Comparison of ENCODE assay signal across 18 cellular contexts in genomic region chr1:109882288-109883245, GRCh38. TPM values are rescaled to one million over a fixed set of nuclear protein-coding genes. Genes with fewer than 3 reads are reported as not detected.
DNase-seq lines count a peak whose midpoint lies in the region; ATAC-seq, FAIRE-seq and TF ChIP-seq lines count a peak whose summit lies in the region.
"Had no signal": no experiment of that assay in that cellular context is flagged by ENCODE, and none has a peak within 500 bp of the region (broad histone marks: within the 10 kb centered on the region; RNA-seq: fewer than 3 reads in every experiment).

No MANE protein-coding gene starts in this region.

- no peak overlapping the region; the same call in none of the 2 replicates for H4K8ac ChIP-seq in H1 (ENCODE audit: extremely low read depth, insufficient read depth, low read length)

- H2BK5ac ChIP-seq in H1 (ENCODE audit: low read depth, low read length), result 0 out of 2 replicates have a peak overlapping the region, but pooled peaks have one; percentile 0

- no peaks in the 10 kb centered on the region for H3K36me3 ChIP-seq in Peyer's patch
- no peaks in the 10 kb centered on the region for H3K36me3 ChIP-seq in H1 (ENCODE audit: control insufficient read depth in 2 of 4, insufficient read depth in 4 of 4, low read length in 3 of 4)
- no peaks in the 10 kb centered on the region for H3K36me3 ChIP-seq in neural progenitor cell
- H3K36me3 ChIP-seq in hepatocyte (replicated peaks; ENCODE audit: insufficient read depth, low read depth), result no peaks in the 10 kb centered on the region
- H3K36me3 ChIP-seq: right lobe of liver, SJCRH30 had no signal

- H4K5ac ChIP-seq in H1 (ENCODE audit: insufficient read length, low read depth, low read length), result no peak overlapping the region

- no peak for TF ChIP-seq EP300 in H1 (IDR thresholded peaks at IDR 0.05; ENCODE audit: borderline replicate concordance in 1 of 2, low read depth in 2 of 2, low read length in 2 of 2)

- ATAC-seq in activated CD4-positive, CD25-positive, alpha-beta regulatory T cell treated with anti-CD3 and anti-CD28 coated beads, Interleukin-2, amount 50 U/mL, for 24 hours, result no peak
- ATAC-seq: effector memory CD8-positive, alpha-beta T cell; foreskin keratinocyte had no signal

- no peak overlapping the region for H3K4ac ChIP-seq in H1 (replicated peaks; ENCODE audit: insufficient read length, low read depth, low read length)

- TF ChIP-seq POLR2A in Peyer's patch (IDR thresholded peaks at IDR 0.05) (no peak), H1 (IDR thresholded peaks at IDR 0.05; ENCODE audit: control extremely low read depth in 1 of 2, low read depth in 2 of 2, low read length in 2 of 2) (no peak)

- H4K91ac ChIP-seq in H1 (replicated peaks; ENCODE audit: insufficient read length, low read length), result no peak overlapping the region

- TF ChIP-seq CTCF in Peyer's patch (IDR thresholded peaks at IDR 0.05), result no peak
- TF ChIP-seq CTCF in H1 (IDR thresholded peaks at IDR 0.05; ENCODE audit: control extremely low read depth in 1 of 3, insufficient read depth in 1 of 3, low read depth in 1 of 3, low read length in 3 of 3), result no peak
- no peak for TF ChIP-seq CTCF in neural progenitor cell (IDR thresholded peaks at IDR 0.05)
- TF ChIP-seq CTCF in hepatocyte (IDR thresholded peaks at IDR 0.05; ENCODE audit: poor library complexity), result no peak

- no peak overlapping the region for H3K18ac ChIP-seq in H1 (ENCODE audit: extremely low read depth, low read length)

- H3K4me3 ChIP-seq in Peyer's patch, result no peak overlapping the region
- no peak overlapping the region for H3K4me3 ChIP-seq in H1 (ENCODE audit: extremely low read depth in 1 of 4, insufficient read depth in 2 of 4, low read depth in 3 of 4, low read length in 4 of 4)
- no peak overlapping the region for H3K4me3 ChIP-seq in neural progenitor cell
- H3K4me3 ChIP-seq in hepatocyte, result no peak overlapping the region
- H3K4me3 ChIP-seq: right lobe of liver, SJCRH30 had no signal

- no peak overlapping the region for H2AFZ ChIP-seq in H1 (ENCODE audit: low read length)
- no peak overlapping the region for H2AFZ ChIP-seq in neural progenitor cell (replicated peaks)
- no peak overlapping the region for H2AFZ ChIP-seq in hepatocyte

- DNase-seq in Peyer's patch (no peak), H1 (ENCODE audit: low read depth in 1 of 2, low spot score in 2 of 2) (no peak), neural progenitor cell (ENCODE audit: low spot score) (no peak), substantia nigra (lab: John Stamatoyannopoulos, UW) (peak; percentile 36 to 90 (median 78)), hepatocyte (ENCODE audit: low spot score) (no peak), SHP77 treated with DMSO at 0.1 percent for 48 hours (lab: John Stamatoyannopoulos, UW) (no peak)
- DNase-seq in activated effector memory CD4-positive, alpha-beta T cell treated with anti-CD3 and anti-CD28 coated beads, Interleukin-2, amount 50 U/mL, for 16 hours, result no peak
- DNase-seq: activated CD4-positive, alpha-beta memory T cell treated with anti-CD3 and anti-CD28 coated beads, Interleukin-2, amount 10 ng/mL, durations not matched to agents 7 days and 5 days; activated effector memory CD4-positive, alpha-beta T cell treated with Interleukin-2 at 50 U/mL for 16 hours; effector memory CD8-positive, alpha-beta T cell; foreskin keratinocyte; NCI-H2171 treated with DMSO at 0.1 percent for 48 hours; SJCRH30; stimulated activated CD4-positive, alpha-beta T cell treated with anti-CD3 and anti-CD28 coated beads, Interleukin-4, amount 100 ng/mL, for 24 hours; T1000 had no signal

- H3K4me2 ChIP-seq in H1 (ENCODE audit: insufficient read depth in 1 of 2, low read depth in 2 of 2, low read length in 2 of 2) (no peak overlapping the region), neural progenitor cell (no peak overlapping the region), hepatocyte (no peak overlapping the region)

- H4K20me1 ChIP-seq in H1 (replicated peaks in 1 of 2; ENCODE audit: control insufficient read depth in 1 of 2, insufficient read depth in 2 of 2, low read length in 2 of 2) (no peaks in the 10 kb centered on the region), neural progenitor cell (ENCODE audit: low read depth) (no peaks in the 10 kb centered on the region), hepatocyte (ENCODE audit: insufficient read depth, poor library complexity, severe bottlenecking) (no peaks in the 10 kb centered on the region)

- no peaks in the 10 kb centered on the region for H3K79me2 ChIP-seq in H1 (ENCODE audit: control insufficient read depth in 1 of 2, insufficient read depth in 2 of 2, low read length in 2 of 2)
- H3K79me2 ChIP-seq in neural progenitor cell (ENCODE audit: low read depth), result no peaks in the 10 kb centered on the region
- H3K79me2 ChIP-seq in hepatocyte, result no peaks in the 10 kb centered on the region

- no peaks in the 10 kb centered on the region for H3F3A ChIP-seq in neural progenitor cell (ENCODE audit: low read depth)

- no peak overlapping the region for H3K4me3 Mint-ChIP-seq in neural progenitor cell
- H3K4me3 Mint-ChIP-seq: activated CD4-positive, alpha-beta memory T cell treated with anti-CD3 and anti-CD28 coated beads, Interleukin-2, amount 10 ng/mL, durations not matched to agents 7 days and 5 days; effector memory CD8-positive, alpha-beta T cell had no signal

- no peak overlapping the region for H3K23ac ChIP-seq in H1 (ENCODE audit: insufficient read length)

- H3K27ac Mint-ChIP-seq in neural progenitor cell, result peak overlapping the region; percentile 60
- H3K27ac Mint-ChIP-seq: activated CD4-positive, alpha-beta memory T cell treated with anti-CD3 and anti-CD28 coated beads, Interleukin-2, amount 10 ng/mL, durations not matched to agents 7 days and 5 days; effector memory CD8-positive, alpha-beta T cell had no signal

- H2AK5ac ChIP-seq in H1 (ENCODE audit: low read depth, low read length), result no peak overlapping the region

- H3K23me2 ChIP-seq in H1 (ENCODE audit: low read depth, low read length), result no peaks in the 10 kb centered on the region

- H3K14ac ChIP-seq in H1 (ENCODE audit: insufficient read length), result no peak overlapping the region

- 0 out of 2 replicates have a peak overlapping the region, but pooled peaks have one; percentile 46 for H2BK15ac ChIP-seq in H1 (ENCODE audit: low read length)

- no peaks in the 10 kb centered on the region for H3K36me3 Mint-ChIP-seq in neural progenitor cell

- H3K9me3 Mint-ChIP-seq in neural progenitor cell, result no peaks in the 10 kb centered on the region
- H3K9me3 Mint-ChIP-seq: activated CD4-positive, alpha-beta memory T cell treated with anti-CD3 and anti-CD28 coated beads, Interleukin-2, amount 10 ng/mL, durations not matched to agents 7 days and 5 days; effector memory CD8-positive, alpha-beta T cell had no signal

- H3K4me1 Mint-ChIP-seq in neural progenitor cell, result peaks cover 59% of the 10 kb centered on the region

- no peaks in the 10 kb centered on the region for H3K9me3 ChIP-seq in Peyer's patch
- no peaks in the 10 kb centered on the region for H3K9me3 ChIP-seq in H1 (ENCODE audit: insufficient read depth in 2 of 2, low read depth in 1 of 2, low read length in 1 of 2)
- no peaks in the 10 kb centered on the region for H3K9me3 ChIP-seq in neural progenitor cell (ENCODE audit: low read depth)
- H3K9me3 ChIP-seq in hepatocyte (ENCODE audit: low read depth), result no peaks in the 10 kb centered on the region
- H3K9me3 ChIP-seq: right lobe of liver, SJCRH30 had no signal

- H3K79me1 ChIP-seq in H1 (ENCODE audit: low read depth, low read length), result no peaks in the 10 kb centered on the region

- H3K9me2 ChIP-seq in hepatocyte (replicated peaks; ENCODE audit: insufficient read depth), result no peaks in the 10 kb centered on the region

- POLR2A ChIA-PET in H1 (lab: Charles Lee; ENCODE audit: partially characterized antibody), result interaction anchor here (0.6 kb wide), 1 partner anchor 152 kb away, joined by 3 read pairs; no protein-coding TSS in a partner anchor

- no peak overlapping the region for H3K9ac ChIP-seq in H1 (replicated peaks in 1 of 4; ENCODE audit: extremely low read depth in 1 of 4, low read depth in 3 of 4, low read length in 3 of 4)
- H3K9ac ChIP-seq in neural progenitor cell, result no peak overlapping the region

- H3K4me1 ChIP-seq in Peyer's patch, result peaks cover 0 to 20% (median 6%) of the 10 kb centered on the region in 4 donors
- H3K4me1 ChIP-seq in H1 (replicated peaks in 1 of 4; ENCODE audit: control insufficient read depth in 3 of 4, insufficient read depth in 4 of 4, low read length in 3 of 4), result peaks cover 0 to 8% (median 4%) of the 10 kb centered on the region in 4 experiments; a peak in 6 of 7 replicates
- peaks cover 12% of the 10 kb centered on the region for H3K4me1 ChIP-seq in neural progenitor cell
- peaks cover 2% of the 10 kb centered on the region for H3K4me1 ChIP-seq in hepatocyte (ENCODE audit: insufficient read depth)
- H3K4me1 ChIP-seq: foreskin keratinocyte had no signal

- no peak for FAIRE-seq in H1 (lab: Jason Lieb, UNC)
- FAIRE-seq: keratinocyte had no signal

- no peak overlapping the region for H2BK20ac ChIP-seq in H1 (ENCODE audit: low read length)

- H3K27me3 Mint-ChIP-seq in neural progenitor cell (ENCODE audit: insufficient read depth, low read depth), result peaks cover 4% of the 10 kb centered on the region
- H3K27me3 Mint-ChIP-seq: activated CD4-positive, alpha-beta memory T cell treated with anti-CD3 and anti-CD28 coated beads, Interleukin-2, amount 10 ng/mL, durations not matched to agents 7 days and 5 days had no signal

- TF ChIP-seq RAD21 in H1 (IDR thresholded peaks at IDR 0.05 in 1 of 2, conservative IDR thresholded peaks at IDR 0.05 in 1 of 2; ENCODE audit: low read depth in 2 of 2, low read length in 2 of 2), result no peak

- H3K27ac ChIP-seq in Peyer's patch (peak overlapping the region in 3 of 4 donors; percentile 19 to 46 (median 45)), H1 (ENCODE audit: low read depth, low read length) (no peak overlapping the region), neural progenitor cell (no peak overlapping the region), substantia nigra (ENCODE audit: low read depth, low read length, poor library complexity, severe bottlenecking) (peak overlapping the region; percentile 91), hepatocyte (no peak overlapping the region)
- H3K27ac ChIP-seq: foreskin keratinocyte, right lobe of liver, SJCRH30 had no signal

- H3K27me3 ChIP-seq in Peyer's patch (no peaks in the 10 kb centered on the region), H1 (replicated peaks in 1 of 4; ENCODE audit: control insufficient read depth in 3 of 4, extremely low read depth in 1 of 4, insufficient read depth in 3 of 4, low read length in 3 of 4) (no peaks in the 10 kb centered on the region; a peak in 1 of 7 replicates), neural progenitor cell (no peaks in the 10 kb centered on the region), hepatocyte (no peaks in the 10 kb centered on the region)
- H3K27me3 ChIP-seq: right lobe of liver had no signal

- no peak overlapping the region for H2BK120ac ChIP-seq in H1 (replicated peaks; ENCODE audit: low read depth, low read length)

- 94% methylated on average over 15 of the region's 15 CpGs; no CpG with 5 or more reads in 1 of the 2 experiments for WGBS in H1 (ENCODE audit: extremely low coverage in 1 of 2, insufficient coverage in 1 of 2, insufficient read length in 1 of 2, insufficient replicate concordance in 2 of 2, low coverage in 1 of 2, low lambda C conversion rate in 2 of 2, missing lambda C conversion rate in 1 of 2), 2 experiments
- 74% methylated on average over 15 of the region's 15 CpGs for WGBS in hepatocyte (ENCODE audit: low lambda C conversion rate, missing lambda C conversion rate)

- CTCF ChIA-PET in H1 (lab: Charles Lee; ENCODE audit: partially characterized antibody), result interaction anchor here (0.8 to 1.9 kb wide), 3 partner anchors 40 to 105 kb away, joined by 4 to 5 read pairs (median 4); no protein-coding TSS in a partner anchor

- H2BK12ac ChIP-seq in H1 (ENCODE audit: low read depth, low read length), result no peak overlapping the region

- no peak overlapping the region for H3K56ac ChIP-seq in H1 (replicated peaks; ENCODE audit: insufficient read length, low read depth, low read length)

RNA-seq across cellular contexts. Expression of gene CSF1, which starts 28.1 kb away (rescaled TPM):
- total RNA-seq in Peyer's patch (10 to 100 TPM in 3 of 4 donors, 1 to 10 TPM in 1; 8.9 to 49.5 (median 26.6) TPM), neural progenitor cell (ENCODE audit: low replicate concordance) (2.7 and 5.0 TPM in 2 replicates), hepatocyte (9.1 and 9.4 TPM in 2 replicates)
- total RNA-seq in H1 (2021; fragmentation: NEBNext Ultra II Directional; extraction: Animal tissue kit (Norgen Biotek cat#: 25700)), result 2.0 and 3.3 TPM in 2 replicates
- polyA plus RNA-seq in H1 (2011; rRNA removed) (4.2 and 5.4 TPM in 2 replicates), hepatocyte (13.5 and 19.1 TPM in 2 replicates)
- polyA plus RNA-seq in H1 (2011; cell fraction: cytosol; rRNA removed), result 3.4 TPM
- 6.3 TPM for polyA plus RNA-seq in H1 (2011; cell fraction: nucleus; rRNA removed)
- polyA plus RNA-seq in H1 (2012, experiment 1 of 2), result 2.0 to 4.0 TPM (median 3.2 TPM) in 4 replicates
- polyA plus RNA-seq in H1 (2012, experiment 2 of 2), result 4.0 TPM
- 1.8 TPM for polyA plus RNA-seq in H1 (2013, experiment 1 of 2)
- 1.5 TPM for polyA plus RNA-seq in H1 (2013, experiment 2 of 2)
- polyA minus RNA-seq in H1 (2011; rRNA and poly(A)+ RNA removed), result 4.0 and 4.2 TPM in 2 replicates
- polyA minus RNA-seq in H1 (2011; cell fraction: cytosol; rRNA and poly(A)+ RNA removed), result 4.2 TPM
- polyA minus RNA-seq in H1 (2011; cell fraction: nucleus; rRNA and poly(A)+ RNA removed), result 2.6 TPM

Comparison
In these comparisons a context has a peak if more than half of its experiments do, and no peak if none do; other contexts are left out.
1. DNase-seq: peak in substantia nigra (49 of 49); none in Peyer's patch (0 of 3), H1 (0 of 2), neural progenitor cell (single experiment), hepatocyte (single experiment), SHP77 treated with DMSO at 0.1 percent for 48 hours (single experiment) and activated effector memory CD4-positive, alpha-beta T cell treated with anti-CD3 and anti-CD28 coated beads, Interleukin-2, amount 50 U/mL, for 16 hours (single experiment).
2. H3K27ac ChIP-seq: peak in Peyer's patch (3 of 4) and substantia nigra (single experiment); none in H1 (single experiment), neural progenitor cell (single experiment) and hepatocyte (single experiment).